ENCODE assay signal across 10 cellular contexts in the genomic region with DNA sequence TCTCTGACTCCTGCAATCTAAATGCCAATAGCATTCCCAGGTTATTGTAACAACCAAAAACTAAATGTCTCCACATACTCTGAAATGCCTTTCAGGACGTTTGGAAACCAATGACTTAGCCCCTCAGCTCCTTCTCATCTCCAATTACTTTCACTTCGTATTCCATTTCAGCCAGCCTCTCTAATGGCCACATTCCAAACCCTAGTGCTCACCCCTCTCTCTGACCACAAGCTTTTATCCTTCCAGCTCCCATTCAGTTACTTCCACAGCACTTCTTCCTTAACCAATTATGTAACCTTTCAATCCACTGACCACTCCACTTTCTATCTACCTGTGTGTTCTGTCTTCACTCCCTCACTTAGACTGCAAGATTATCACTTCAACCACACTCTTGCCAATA. TPM values are rescaled to one million over a fixed set of nuclear protein-coding genes. Genes with fewer than 3 reads are reported as not detected.
DNase-seq lines count a peak whose midpoint lies in the region; ATAC-seq, FAIRE-seq and TF ChIP-seq lines count a peak whose summit lies in the region.
"Had no signal": no experiment of that assay in that cellular context is flagged by ENCODE, and none has a peak within 500 bp of the region (broad histone marks: within the 10 kb centered on the region; RNA-seq: fewer than 3 reads in every experiment).

No MANE protein-coding gene starts in this region.

- 63% methylated on average over 2 of the region's 2 CpGs for WGBS in HUES64
- 66% methylated on average over 2 of the region's 2 CpGs for WGBS in GM12878 (ENCODE audit: insufficient coverage, insufficient replicate concordance, low lambda C conversion rate, missing lambda C conversion rate)
- WGBS in mesenchymal stem cell: 0% methylated on average over 2 of the region's 2 CpGs

- no peak for TF ChIP-seq EP300 in GM12878 (IDR thresholded peaks at IDR 0.05; ENCODE audit: borderline replicate concordance in 1 of 2, control insufficient read depth in 1 of 2, low read depth in 2 of 2, low read length in 2 of 2)

- SMC1A ChIA-PET in GM12878 (lab: Charles Lee; ENCODE audit: uncharacterized antibody, unreplicated experiment): no interaction called here

- no peak overlapping the region for H2AK5ac ChIP-seq in mesenchymal stem cell (ENCODE audit: low read length, severe bottlenecking)

- POLR2A ChIA-PET in GM12878 (lab: Charles Lee): interaction anchor here (0.9 kb wide), 2 partner anchors 8 to 9 kb away, joined by 3 to 4 read pairs; no protein-coding TSS in a partner anchor

- TF ChIP-seq POLR2A in GM12878 (IDR thresholded peaks at IDR 0.05; ENCODE audit: low read depth, low read length): no peak

- DNase-seq in DMS79 (lab: John Stamatoyannopoulos, UW): peak; percentile 30
- no peak for DNase-seq in GM12878 (ENCODE audit: low read depth, low spot score)
- DNase-seq in mesenchymal stem cell: peak; percentile 95
- DNase-seq in NCI-H2227 treated with DMSO at 0.1 percent for 48 hours (lab: John Stamatoyannopoulos, UW): no peak
- DNase-seq in GM19238 (ENCODE audit: insufficient read length, low spot score): no peak
- no peak for DNase-seq in left cardiac atrium
- DNase-seq: activated naive CD8-positive, alpha-beta T cell treated with anti-CD3 and anti-CD28 coated beads, Interleukin-2, amount 10 ng/mL, durations not matched to agents 7 days and 5 days; NCI-H446 had no signal

- H3K79me1 ChIP-seq in mesenchymal stem cell (replicated peaks; ENCODE audit: low read length, poor library complexity, severe bottlenecking): peaks cover 5% of the 10 kb centered on the region

- no peak overlapping the region for H4K91ac ChIP-seq in mesenchymal stem cell (ENCODE audit: low read length)

- CTCF ChIA-PET in GM12878 (lab: Yijun Ruan, JAX): no interaction called here

- peaks cover 45% of the 10 kb centered on the region for H3K79me2 ChIP-seq in GM12878 (ENCODE audit: control insufficient read depth, insufficient read depth, low read length)

- H3K9ac ChIP-seq in HUES64 (ENCODE audit: low read depth, low read length): 0 out of 2 replicates have a peak overlapping the region, but pooled peaks have one; percentile 2
- no peak overlapping the region for H3K9ac ChIP-seq in GM12878 (ENCODE audit: control insufficient read depth, insufficient read depth, low read length)
- H3K9ac ChIP-seq in mesenchymal stem cell (ENCODE audit: low read length): peak overlapping the region; percentile 67

- no peaks in the 10 kb centered on the region for H4K20me1 ChIP-seq in GM12878 (ENCODE audit: control insufficient read depth, insufficient read depth)

- H3K4me3 ChIP-seq in HUES64 (ENCODE audit: low read length): no peak overlapping the region
- H3K4me3 ChIP-seq in GM12878: 0 out of 2 replicates have a peak overlapping the region, but pooled peaks have one; percentile 1
- H3K4me3 ChIP-seq in mesenchymal stem cell (ENCODE audit: insufficient read depth in 1 of 2, low read depth in 1 of 2, low read length in 2 of 2): peak overlapping the region in 1 of 2 experiments; percentile 56

- H3K27ac ChIP-seq in HUES64 (ENCODE audit: low read depth, low read length) (no peak overlapping the region), GM12878 (ENCODE audit: control insufficient read depth, insufficient read depth) (no peak overlapping the region), mesenchymal stem cell (ENCODE audit: low read length, poor library complexity, severe bottlenecking) (peak overlapping the region; percentile 84)

- FAIRE-seq in GM12878 (lab: Jason Lieb, UNC): no peak

- no peaks in the 10 kb centered on the region for H3K9me3 ChIP-seq in HUES64 (ENCODE audit: insufficient read depth, low read depth, low read length)
- H3K9me3 ChIP-seq in GM12878 (replicated peaks; ENCODE audit: control insufficient read depth, insufficient read depth, low read length): no peaks in the 10 kb centered on the region
- H3K9me3 ChIP-seq in mesenchymal stem cell (ENCODE audit: control insufficient read depth, low read length): no peaks in the 10 kb centered on the region

- no peak overlapping the region for H2BK5ac ChIP-seq in mesenchymal stem cell (ENCODE audit: low read depth, low read length, poor library complexity, severe bottlenecking)

- peak overlapping the region; percentile 48 for H3K4me2 ChIP-seq in GM12878 (ENCODE audit: control insufficient read depth, insufficient read depth)
- no peak overlapping the region for H3K4me2 ChIP-seq in mesenchymal stem cell (ENCODE audit: low read length, poor library complexity, severe bottlenecking)

- intact Hi-C loops in GM12878 (cut with micrococcal nuclease; ENCODE audit: unreplicated experiment) (loop anchor here (10.0 kb wide), 1 partner anchor 186 kb away; a partner anchor contains a TSS), left cardiac atrium (cut with DNase I) (no loop called here)

- TF ChIP-seq CTCF in GM12878 (IDR thresholded peaks at IDR 0.05 in 2 of 3, conservative IDR thresholded peaks at IDR 0.05 in 1 of 3; ENCODE audit: control insufficient read depth in 2 of 3, extremely low read depth in 1 of 3, insufficient read depth in 1 of 3, low read depth in 3 of 3, low read length in 3 of 3): no peak

- H2BK120ac ChIP-seq in mesenchymal stem cell (ENCODE audit: low read depth, low read length): no peak overlapping the region

- TF ChIP-seq RAD21 in GM12878 (IDR thresholded peaks at IDR 0.05; ENCODE audit: insufficient read depth, low read depth, low read length): no peak

- H3K14ac ChIP-seq in mesenchymal stem cell (ENCODE audit: low read length in 2 of 2): no peak overlapping the region

- in situ Hi-C loops in GM12878 (cut with MboI): no loop called here

- H3K23ac ChIP-seq in mesenchymal stem cell (ENCODE audit: low read length in 2 of 2): no peak overlapping the region

- BruUV-seq in GM12878 (replicated peaks; lab: Mats Ljungman, UMichigan): TSS peak; percentile 17

- no peak overlapping the region for H4K8ac ChIP-seq in mesenchymal stem cell (ENCODE audit: low read length)

- H3K4ac ChIP-seq in mesenchymal stem cell (ENCODE audit: low read depth in 1 of 2, low read length in 2 of 2): no peak overlapping the region

- no peak overlapping the region for H2BK12ac ChIP-seq in mesenchymal stem cell (ENCODE audit: low read length in 2 of 2)

- ATAC-seq in GM12878 (no peak), GM18868 (IDR thresholded peaks at IDR 0.05; ENCODE audit: unreplicated experiment) (no peak), left cardiac atrium (no peak)

- H3K18ac ChIP-seq in mesenchymal stem cell (ENCODE audit: low read depth in 1 of 2, low read length in 2 of 2): no peak overlapping the region

- no peak overlapping the region for H2AFZ ChIP-seq in GM12878 (ENCODE audit: control insufficient read depth, low read depth, low read length)
- no peak overlapping the region for H2AFZ ChIP-seq in mesenchymal stem cell (ENCODE audit: low read depth, low read length)

- peaks cover 13% of the 10 kb centered on the region for H3K4me1 ChIP-seq in HUES64 (ENCODE audit: insufficient read depth, low read length)
- peaks cover 4% of the 10 kb centered on the region for H3K4me1 ChIP-seq in GM12878 (ENCODE audit: control insufficient read depth, insufficient read depth, low read length)
- H3K4me1 ChIP-seq in mesenchymal stem cell (ENCODE audit: control insufficient read depth, insufficient read depth, low read depth, low read length): peaks cover 6% of the 10 kb centered on the region

- H3K27me3 ChIP-seq in HUES64 (ENCODE audit: insufficient read depth, low read length) (peaks cover 5% of the 10 kb centered on the region), GM12878 (replicated peaks in 1 of 2; ENCODE audit: control insufficient read depth in 2 of 2, insufficient read depth in 2 of 2, low read length in 1 of 2) (no peaks in the 10 kb centered on the region), mesenchymal stem cell (ENCODE audit: control insufficient read depth in 1 of 2, insufficient read depth in 1 of 2, low read length in 2 of 2) (no peaks in the 10 kb centered on the region)

- RAD21 ChIA-PET in GM12878 (lab: Charles Lee; ENCODE audit: unreplicated experiment): interaction anchor here (0.9 kb wide), 1 partner anchor 44 kb away, joined by 4 read pairs; a partner anchor contains a TSS

- H3K36me3 ChIP-seq in HUES64 (ENCODE audit: insufficient read depth, low read length) (peaks cover 80% of the 10 kb centered on the region), GM12878 (ENCODE audit: control insufficient read depth in 2 of 2, insufficient read depth in 2 of 2, low read length in 1 of 2) (peaks cover 0 to 22% of the 10 kb centered on the region in 2 experiments; a peak in 3 of 4 replicates), mesenchymal stem cell (ENCODE audit: control insufficient read depth in 1 of 2, insufficient read depth in 2 of 2, low read depth in 1 of 2, low read length in 2 of 2) (peaks cover 2 to 54% of the 10 kb centered on the region in 2 experiments)

- H2BK15ac ChIP-seq in mesenchymal stem cell (ENCODE audit: low read depth, poor library complexity, severe bottlenecking): no peak overlapping the region

RNA-seq across cellular contexts. Expression of a gene that starts 4.3 kb away (rescaled TPM):
- 25.7 TPM for polyA plus RNA-seq in HUES64 (2013, experiment 1 of 2)
- 24.0 TPM for polyA plus RNA-seq in HUES64 (2013, experiment 2 of 2)
- 121 and 125 TPM in 2 replicates for total RNA-seq in GM12878 (2013; cell fraction: nucleolus; rRNA removed)
- total RNA-seq in GM12878 (2014; rRNA removed) (37.4 and 47.5 TPM in 2 replicates), GM12878 (2014; rRNA removed; fragmentation: Illumina TruSeq; extraction: Trizol) (51.4 and 55.3 TPM in 2 replicates), GM12878 (2021) (28.1 and 30.0 TPM in 2 replicates), left cardiac atrium (10 to 100 TPM in 1 of 2 donors, 1 to 10 TPM in 1; 10.0 to 11.5 TPM)
- 8.7 TPM for polyA plus RNA-seq in GM12878 (2011; ENCODE audit: low read depth)
- polyA plus RNA-seq in GM12878 (2011; rRNA removed) (50.1 and 81.7 TPM in 2 replicates), GM12878 (2014; fragmentation: Illumina TruSeq; extraction: Trizol) (42.7 and 51.8 TPM in 2 replicates), GM12878 (2014; fragmentation: Nextera tagmentation; extraction: Ambion mirVana) (10 to 100 TPM; 37.7 to 38.2 TPM), GM12878 (2014; rRNA removed) (23.5 and 27.8 TPM in 2 replicates), GM12878 (2016; fragmentation: Nextera tagmentation; extraction: Ambion mirVana) (10 to 100 TPM; 43.1 to 47.3 TPM)
- polyA plus RNA-seq in GM12878 (2011; cell fraction: cytosol; rRNA removed): 15.8 and 16.7 TPM in 2 replicates
- 47.3 and 48.3 TPM in 2 replicates for polyA plus RNA-seq in GM12878 (2011; cell fraction: nucleus; rRNA removed)
- 12.2 and 21.3 TPM in 2 replicates for polyA plus RNA-seq in GM12878 (2012)
- 36.3 and 50.6 TPM in 2 replicates for polyA minus RNA-seq in GM12878 (2011; rRNA and poly(A)+ RNA removed)
- 16.1 and 16.7 TPM in 2 replicates for polyA minus RNA-seq in GM12878 (2011; cell fraction: cytosol; rRNA and poly(A)+ RNA removed)
- 28.5 and 32.4 TPM in 2 replicates for polyA minus RNA-seq in GM12878 (2011; cell fraction: nucleus; rRNA and poly(A)+ RNA removed)
- polyA plus RNA-seq in mesenchymal stem cell (2013, experiment 1 of 2): 9.3 TPM
- 9.1 TPM for polyA plus RNA-seq in mesenchymal stem cell (2013, experiment 2 of 2)

RNA-seq across cellular contexts. Expression of a gene that starts 43.9 kb away (rescaled TPM):
- 2.0 TPM for polyA plus RNA-seq in HUES64 (2013, experiment 1 of 2)
- polyA plus RNA-seq in HUES64 (2013, experiment 2 of 2): 2.0 TPM
- total RNA-seq in GM12878 (2013; cell fraction: nucleolus; rRNA removed): 30.1 and 31.6 TPM in 2 replicates
- total RNA-seq in GM12878 (2014; rRNA removed) (5.5 and 7.6 TPM in 2 replicates), GM12878 (2014; rRNA removed; fragmentation: Illumina TruSeq; extraction: Trizol) (5.5 and 6.2 TPM in 2 replicates), GM12878 (2021) (4.8 and 5.3 TPM in 2 replicates), left cardiac atrium (1 to 10 TPM; 6.6 to 6.9 TPM)
- polyA plus RNA-seq in GM12878 (2011; ENCODE audit: low read depth): 1.4 TPM
- polyA plus RNA-seq in GM12878 (2011; rRNA removed) (7.5 and 11.9 TPM in 2 replicates), GM12878 (2014; fragmentation: Illumina TruSeq; extraction: Trizol) (4.1 and 4.8 TPM in 2 replicates), GM12878 (2014; fragmentation: Nextera tagmentation; extraction: Ambion mirVana) (1 to 10 TPM; 3.3 TPM), GM12878 (2014; rRNA removed) (2.6 and 4.4 TPM in 2 replicates), GM12878 (2016; fragmentation: Nextera tagmentation; extraction: Ambion mirVana) (1 to 10 TPM; 2.9 to 3.5 TPM)
- polyA plus RNA-seq in GM12878 (2011; cell fraction: cytosol; rRNA removed): 2.1 and 2.2 TPM in 2 replicates
- polyA plus RNA-seq in GM12878 (2011; cell fraction: nucleus; rRNA removed): 4.6 and 5.6 TPM in 2 replicates
- 4.1 and 5.2 TPM in 2 replicates for polyA plus RNA-seq in GM12878 (2012)
- polyA minus RNA-seq in GM12878 (2011; rRNA and poly(A)+ RNA removed): 4.1 and 5.0 TPM in 2 replicates
- 1.3 and 2.5 TPM in 2 replicates for polyA minus RNA-seq in GM12878 (2011; cell fraction: cytosol; rRNA and poly(A)+ RNA removed)
- 3.3 and 6.5 TPM in 2 replicates for polyA minus RNA-seq in GM12878 (2011; cell fraction: nucleus; rRNA and poly(A)+ RNA removed)
- polyA plus RNA-seq in mesenchymal stem cell (2013, experiment 1 of 2): 5.7 TPM
- polyA plus RNA-seq in mesenchymal stem cell (2013, experiment 2 of 2): 6.5 TPM

Comparison
In these comparisons a context has a peak if more than half of its experiments do, and no peak if none do; other contexts are left out.
1. DNase-seq: peak in DMS79 (single experiment) and mesenchymal stem cell (single experiment); none in GM12878 (single experiment), NCI-H2227 treated with DMSO at 0.1 percent for 48 hours (single experiment), GM19238 (single experiment) and left cardiac atrium (single experiment).